Comparison of ENCODE assay signal across 19 cellular contexts in the genomic region with DNA sequence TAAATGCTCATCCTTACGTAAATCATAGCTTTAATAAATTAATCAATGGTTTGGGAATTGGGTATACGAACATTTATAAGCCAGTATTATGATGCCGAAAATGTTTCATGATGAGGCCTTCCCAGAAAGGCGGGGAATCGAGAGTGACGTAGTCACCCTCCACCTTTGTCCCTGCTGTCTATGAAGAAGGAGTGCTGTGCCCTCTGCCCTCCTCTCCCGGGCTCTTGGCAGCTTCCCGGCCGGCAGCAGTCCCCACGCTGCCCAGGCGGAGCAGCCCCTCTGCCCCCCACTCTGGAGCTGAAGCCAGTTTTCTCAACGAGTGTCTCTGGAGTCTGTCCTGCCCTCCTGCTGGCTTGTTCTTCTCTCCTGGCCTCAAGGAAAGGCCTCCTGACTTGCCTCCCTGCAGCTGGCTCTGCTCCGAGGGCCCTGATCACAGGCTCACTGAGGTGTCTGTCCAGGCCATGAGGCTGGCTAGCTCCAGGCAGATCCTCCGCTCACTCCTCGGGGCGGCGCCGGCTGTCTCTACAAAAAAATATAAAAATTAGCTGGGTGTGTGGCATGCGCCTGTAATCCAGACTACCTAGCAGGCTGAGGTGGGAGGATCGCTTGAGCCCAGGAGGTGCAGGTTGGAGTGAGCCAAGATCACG.
DNase-seq lines count a peak whose midpoint lies in the region; ATAC-seq, FAIRE-seq and TF ChIP-seq lines count a peak whose summit lies in the region.
"Had no signal": no experiment of that assay in that cellular context is flagged by ENCODE, and none has a peak within 500 bp of the region (broad histone marks: within the 10 kb centered on the region; RNA-seq: fewer than 3 reads in every experiment).

No MANE protein-coding gene starts in this region.

- H3K4me2 ChIP-seq in H1 (ENCODE audit: insufficient read depth in 1 of 2, low read depth in 2 of 2, low read length in 2 of 2) (no peak overlapping the region), neuronal stem cell (ENCODE audit: insufficient read depth, low read length, poor library complexity, severe bottlenecking) (no peak overlapping the region)

- H3K18ac ChIP-seq in H1 (ENCODE audit: extremely low read depth, low read length) = no peak overlapping the region
- peak overlapping the region; percentile 78 for H3K18ac ChIP-seq in neuronal stem cell (ENCODE audit: low read length)

- no peaks in the 10 kb centered on the region for H3K27me3 ChIP-seq in CD4-positive, alpha-beta T cell (ENCODE audit: control insufficient read depth, insufficient read depth, low read length)
- H3K27me3 ChIP-seq in H7 (ENCODE audit: control insufficient read depth, insufficient read depth, low read length) = no peaks in the 10 kb centered on the region
- H3K27me3 ChIP-seq in H1 (replicated peaks in 1 of 4; ENCODE audit: control insufficient read depth in 3 of 4, extremely low read depth in 1 of 4, insufficient read depth in 3 of 4, low read length in 3 of 4) = no peaks in the 10 kb centered on the region
- peaks cover 0 to 9% (median 0%) of the 10 kb centered on the region in 3 experiments for H3K27me3 ChIP-seq in neuronal stem cell (ENCODE audit: control insufficient read depth in 3 of 3, insufficient read depth in 3 of 3, low read depth in 1 of 3, low read length in 3 of 3)
- H3K27me3 ChIP-seq: SJSA1 had no signal

- H4K8ac ChIP-seq in H1 (ENCODE audit: extremely low read depth, insufficient read depth, low read length) (no peak overlapping the region), neuronal stem cell (ENCODE audit: low read depth, low read length) (no peak overlapping the region)

- POLR2A ChIA-PET in CD4-positive, alpha-beta T cell (lab: Charles Lee) = no interaction called here
- POLR2A ChIA-PET in H1 (lab: Charles Lee; ENCODE audit: partially characterized antibody) = no interaction called here

- H3K4ac ChIP-seq in H1 (replicated peaks; ENCODE audit: insufficient read length, low read depth, low read length) (no peak overlapping the region), neuronal stem cell (ENCODE audit: low read length) (no peak overlapping the region)

- no peaks in the 10 kb centered on the region for H4K20me1 ChIP-seq in H1 (replicated peaks in 1 of 2; ENCODE audit: control insufficient read depth in 1 of 2, insufficient read depth in 2 of 2, low read length in 2 of 2)

- H4K91ac ChIP-seq in H1 (replicated peaks; ENCODE audit: insufficient read length, low read length) (no peak overlapping the region), neuronal stem cell (ENCODE audit: low read depth, low read length, poor library complexity) (no peak overlapping the region)

- H2BK120ac ChIP-seq in H1 (replicated peaks; ENCODE audit: low read depth, low read length) = no peak overlapping the region
- H2BK120ac ChIP-seq in neuronal stem cell (ENCODE audit: low read depth, low read length) = no peak overlapping the region

- H4K5ac ChIP-seq in H1 (ENCODE audit: insufficient read length, low read depth, low read length) = no peak overlapping the region

- H3K27ac Mint-ChIP-seq in CD4-positive, alpha-beta T cell = peak overlapping the region; percentile 33

- no peak for ATAC-seq in CD4-positive, alpha-beta T cell (ENCODE audit: poor library complexity)
- ATAC-seq in GM18907 (IDR thresholded peaks at IDR 0.05; ENCODE audit: unreplicated experiment) = no peak

- H3K9me3 ChIP-seq in CD4-positive, alpha-beta T cell (ENCODE audit: control insufficient read depth, low read length) = no peaks in the 10 kb centered on the region
- H3K9me3 ChIP-seq in H1 (ENCODE audit: insufficient read depth in 2 of 2, low read depth in 1 of 2, low read length in 1 of 2) (no peaks in the 10 kb centered on the region), neuronal stem cell (replicated peaks in 1 of 2; ENCODE audit: control insufficient read depth in 2 of 2, insufficient read depth in 1 of 2, low read depth in 1 of 2, low read length in 2 of 2) (no peaks in the 10 kb centered on the region)
- H3K9me3 ChIP-seq: Caco-2, SJSA1 had no signal

- TF ChIP-seq POLR2A in H1 (IDR thresholded peaks at IDR 0.05; ENCODE audit: control extremely low read depth in 1 of 2, low read depth in 2 of 2, low read length in 2 of 2) = no peak

- in situ Hi-C loops in KBM-7 (cut with MboI; ENCODE audit: low pct_unique_long_range_greater_than_20kb, low sequenced_read_pairs) = no loop called here

- no peak for TF ChIP-seq RAD21 in H1 (IDR thresholded peaks at IDR 0.05 in 1 of 2, conservative IDR thresholded peaks at IDR 0.05 in 1 of 2; ENCODE audit: low read depth in 2 of 2, low read length in 2 of 2)

- no peak overlapping the region for H3K23ac ChIP-seq in H1 (ENCODE audit: insufficient read length)
- no peak overlapping the region for H3K23ac ChIP-seq in neuronal stem cell (ENCODE audit: low read depth, low read length, poor library complexity)

- H3K9ac ChIP-seq in H1 (replicated peaks in 1 of 4; ENCODE audit: extremely low read depth in 1 of 4, low read depth in 3 of 4, low read length in 3 of 4) (no peak overlapping the region), neuronal stem cell (ENCODE audit: low read depth, low read length, poor library complexity) (peak overlapping the region; percentile 30)

- peaks cover 12% of the 10 kb centered on the region for H3K4me1 Mint-ChIP-seq in CD4-positive, alpha-beta T cell (ENCODE audit: low read depth)

- H3K4me3 Mint-ChIP-seq in CD4-positive, alpha-beta T cell = no peak overlapping the region

- DNase-seq in CD4-positive, alpha-beta T cell = no peak
- DNase-seq in H7 (peak; percentile 51), H1 (ENCODE audit: low read depth in 1 of 2, low spot score in 2 of 2) (peak in 1 of 2 experiments; percentile 39), neuronal stem cell (ENCODE audit: low spot score) (no peak), NCI-H524 treated with DMSO at 0.1 percent for 48 hours (lab: John Stamatoyannopoulos, UW) (no peak), KBM-7 (no peak)
- DNase-seq: ACHN, AML-193, Caco-2, DMS153, HCEC 1CT, NCI-H1105 treated with DMSO at 0.1 percent for 48 hours, NCI-H1694 treated with DMSO at 0.1 percent for 48 hours, NCI-H446, RPMI8226 had no signal

- no peaks in the 10 kb centered on the region for H3K79me2 ChIP-seq in H1 (ENCODE audit: control insufficient read depth in 1 of 2, insufficient read depth in 2 of 2, low read length in 2 of 2)

- no peaks in the 10 kb centered on the region for H3K23me2 ChIP-seq in H1 (ENCODE audit: low read depth, low read length)

- H2BK15ac ChIP-seq in H1 (ENCODE audit: low read length) = no peak overlapping the region
- no peak overlapping the region for H2BK15ac ChIP-seq in neuronal stem cell (ENCODE audit: low read length)

- H3K79me1 ChIP-seq in H1 (ENCODE audit: low read depth, low read length) (no peaks in the 10 kb centered on the region), neuronal stem cell (ENCODE audit: low read depth, low read length) (no peaks in the 10 kb centered on the region)

- no peak overlapping the region for H3K27ac ChIP-seq in CD4-positive, alpha-beta T cell (ENCODE audit: low read depth, low read length)
- no peak overlapping the region; the same call in 1 of the 2 replicates for H3K27ac ChIP-seq in H1 (ENCODE audit: low read depth, low read length)
- H3K27ac ChIP-seq in neuronal stem cell (replicated peaks; ENCODE audit: low read length) = no peak overlapping the region
- H3K27ac ChIP-seq: HL-60, SJSA1 had no signal

- H2BK5ac ChIP-seq in H1 (ENCODE audit: low read depth, low read length) (0 out of 2 replicates have a peak overlapping the region, but pooled peaks have one; percentile 35), neuronal stem cell (ENCODE audit: low read length) (no peak overlapping the region)

- no peak for FAIRE-seq in H1 (lab: Jason Lieb, UNC)
- FAIRE-seq: HTR-8/SVneo had no signal

- no peaks in the 10 kb centered on the region for H3K36me3 Mint-ChIP-seq in CD4-positive, alpha-beta T cell (ENCODE audit: low read depth)

- H3K4me1 ChIP-seq in H1 (replicated peaks in 1 of 4; ENCODE audit: control insufficient read depth in 3 of 4, insufficient read depth in 4 of 4, low read length in 3 of 4) (peaks cover 0 to 2% (median 0%) of the 10 kb centered on the region in 4 experiments; a peak in 1 of 7 replicates), neuronal stem cell (ENCODE audit: control insufficient read depth in 2 of 2, insufficient read depth in 1 of 2, low read depth in 1 of 2, low read length in 2 of 2) (peaks cover 4 to 10% of the 10 kb centered on the region in 2 donors)
- H3K4me1 ChIP-seq: Caco-2, SJSA1 had no signal

- H3K4me3 ChIP-seq in H7 (ENCODE audit: insufficient read depth, low read depth, low read length) = no peak overlapping the region
- H3K4me3 ChIP-seq in H1 (ENCODE audit: extremely low read depth in 1 of 4, insufficient read depth in 2 of 4, low read depth in 3 of 4, low read length in 4 of 4) = no peak overlapping the region
- no peak overlapping the region for H3K4me3 ChIP-seq in neuronal stem cell (ENCODE audit: low read length in 2 of 2)
- H3K4me3 ChIP-seq: SJSA1 had no signal

- H2BK20ac ChIP-seq in H1 (ENCODE audit: low read length) = no peak overlapping the region

- H3K9me3 Mint-ChIP-seq in CD4-positive, alpha-beta T cell = no peaks in the 10 kb centered on the region

- 92% methylated on average over 19 of the region's 21 CpGs; no CpG with 5 or more reads in 1 of the 2 experiments for WGBS in H1 (ENCODE audit: extremely low coverage in 1 of 2, insufficient coverage in 1 of 2, insufficient read length in 1 of 2, insufficient replicate concordance in 2 of 2, low coverage in 1 of 2, low lambda C conversion rate in 2 of 2, missing lambda C conversion rate in 1 of 2), 2 experiments
- no CpG with 5 or more reads among the region's 21 CpGs for WGBS in neuronal stem cell (ENCODE audit: extremely low coverage in 2 of 2, insufficient read length in 2 of 2, insufficient replicate concordance in 1 of 2), 2 donors

- H2AFZ ChIP-seq in H1 (ENCODE audit: low read length) (no peak overlapping the region), neuronal stem cell (ENCODE audit: low read length) (no peak overlapping the region)

- H3K56ac ChIP-seq in H1 (replicated peaks; ENCODE audit: insufficient read length, low read depth, low read length) = no peak overlapping the region

- CTCF ChIA-PET in CD4-positive, alpha-beta T cell (lab: Charles Lee) = no interaction called here
- CTCF ChIA-PET in H1 (lab: Charles Lee; ENCODE audit: partially characterized antibody) = interaction anchor here (0.6 to 2.3 kb wide), 3 partner anchors 9 to 12 kb away, joined by 3 to 6 read pairs (median 4); no protein-coding TSS in a partner anchor

- no peak overlapping the region for H2AK5ac ChIP-seq in H1 (ENCODE audit: low read depth, low read length)
- peak overlapping the region; percentile 13 for H2AK5ac ChIP-seq in neuronal stem cell (ENCODE audit: low read depth, low read length)

- no peak overlapping the region for H2BK12ac ChIP-seq in H1 (ENCODE audit: low read depth, low read length)
- H2BK12ac ChIP-seq in neuronal stem cell (ENCODE audit: low read length) = no peak overlapping the region

- intact Hi-C loops in CD4-positive, alpha-beta T cell (cut with DNase I, micrococcal nuclease) = no loop called here

- no peaks in the 10 kb centered on the region for H3K27me3 Mint-ChIP-seq in CD4-positive, alpha-beta T cell

- TF ChIP-seq EP300 in H1 (IDR thresholded peaks at IDR 0.05; ENCODE audit: borderline replicate concordance in 1 of 2, low read depth in 2 of 2, low read length in 2 of 2) = no peak

- H3K14ac ChIP-seq in H1 (ENCODE audit: insufficient read length) (no peak overlapping the region), neuronal stem cell (ENCODE audit: low read length) (no peak overlapping the region)

- no peak for TF ChIP-seq CTCF in CD4-positive, alpha-beta T cell (IDR thresholded peaks at IDR 0.05)
- no peak for TF ChIP-seq CTCF in H1 (IDR thresholded peaks at IDR 0.05; ENCODE audit: control extremely low read depth in 1 of 3, insufficient read depth in 1 of 3, low read depth in 1 of 3, low read length in 3 of 3)

- no peaks in the 10 kb centered on the region for H3K36me3 ChIP-seq in H7 (replicated peaks; ENCODE audit: control insufficient read depth, insufficient read depth, low read length)
- H3K36me3 ChIP-seq in H1 (ENCODE audit: control insufficient read depth in 2 of 4, insufficient read depth in 4 of 4, low read length in 3 of 4) = no peaks in the 10 kb centered on the region
- no peaks in the 10 kb centered on the region for H3K36me3 ChIP-seq in neuronal stem cell (replicated peaks in 1 of 2; ENCODE audit: control insufficient read depth in 2 of 2, insufficient read depth in 2 of 2, low read length in 2 of 2)
- H3K36me3 ChIP-seq: SJSA1 had no signal
